1 cellular context compared by ENCODE assay signal in the genomic region with DNA sequence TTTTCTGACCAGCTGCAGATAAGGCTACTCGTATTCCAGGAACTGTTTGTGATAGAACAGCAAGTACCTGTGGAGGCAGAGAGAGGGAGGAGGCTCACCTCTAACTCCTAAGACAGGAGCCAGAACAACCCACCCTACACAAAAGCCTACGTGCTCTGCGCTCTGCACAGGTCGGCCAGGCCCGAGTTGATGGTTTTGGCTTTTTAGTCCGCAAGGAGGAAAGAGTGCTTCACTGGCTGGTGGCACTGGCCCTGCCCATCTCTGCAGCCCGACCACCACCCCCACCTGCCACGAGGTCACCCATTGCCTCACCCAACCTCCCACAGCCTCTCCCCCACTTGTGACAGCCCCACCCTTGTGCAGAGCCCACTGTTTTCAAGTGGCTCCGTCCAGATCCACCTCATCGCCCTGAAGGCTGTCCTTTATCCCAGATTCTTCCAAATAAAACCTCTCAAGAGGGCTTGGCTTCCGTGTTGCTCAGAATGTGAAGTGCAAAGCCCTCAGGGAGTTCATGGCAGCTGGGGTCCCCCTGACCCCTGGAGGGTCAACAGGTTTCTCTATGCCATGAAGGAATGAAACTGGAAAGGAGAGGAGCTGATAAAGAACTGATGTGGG.
TF ChIP-seq lines count a peak whose summit lies in the region.

No MANE protein-coding gene starts in this region.

TF ChIP-seq in K562, 482 proteins besides CTCF, POLR2A, EP300 and RAD21:
- TF ChIP-seq POLR2G (IDR thresholded peaks at IDR 0.05; ENCODE audit: low read depth, low read length), result peak; percentile 49
- no peak for TF ChIP-seq SETDB1 (IDR thresholded peaks at IDR 0.05; ENCODE audit: low read length)
- TF ChIP-seq RBM22 (IDR thresholded peaks at IDR 0.05; ENCODE audit: low read depth, low read length, poor library complexity, severe bottlenecking), result peak; percentile 47
